In genomic region chr20:34013532-34013931, GRCh38 we compare ENCODE assay signal across 22 cellular contexts.
"Had no signal": no experiment of that assay in that cellular context is flagged by ENCODE, and none has a peak within 500 bp of the region (broad histone marks: within the 10 kb centered on the region; RNA-seq: fewer than 3 reads in every experiment).

No MANE protein-coding gene starts in this region.

- H3K4me1 ChIP-seq: prostate gland had no signal

- H3K27me3 ChIP-seq: dorsolateral prefrontal cortex, foreskin keratinocyte, neural progenitor cell, right atrium auricular region, tibial artery had no signal

- H3K27me3 Mint-ChIP-seq: activated naive CD8-positive, alpha-beta T cell treated with anti-CD3 and anti-CD28 coated beads, Interleukin-2, amount 50 U/mL, for 24 hours; brain; T-cell had no signal

- H3K4me3 ChIP-seq: dorsolateral prefrontal cortex, neural progenitor cell, prostate gland, right atrium auricular region, tibial artery had no signal

- DNase-seq: activated CD4-positive, alpha-beta T cell treated with anti-CD3 and anti-CD28 coated beads for 1 hour; activated CD8-positive, alpha-beta memory T cell treated with anti-CD3 and anti-CD28 coated beads for 24 hours; activated CD8-positive, alpha-beta memory T cell treated with anti-CD3 and anti-CD28 coated beads, Interleukin-2, amount 50 U/mL, for 48 hours; activated naive CD4-positive, alpha-beta T cell treated with anti-CD3 and anti-CD28 coated beads for 36 hours; activated naive CD8-positive, alpha-beta T cell treated with anti-CD3 and anti-CD28 coated beads, Interleukin-2, amount 50 U/mL, for 24 hours; anterior cingulate cortex; caudate nucleus; dorsolateral prefrontal cortex; foreskin keratinocyte; hypothalamus; stimulated activated CD4-positive, alpha-beta T cell treated with anti-CD3 and anti-CD28 coated beads, Interleukin-2, amount 100 ng/mL, for 24 hours; stimulated activated naive CD4-positive, alpha-beta T cell treated with Interleukin-2 at 50 U/mL for 16 hours; T-cell; T-helper 9 cell; tibial artery had no signal

- H3K9me3 ChIP-seq: prostate gland, right atrium auricular region, tibial artery had no signal

- H3K9me3 Mint-ChIP-seq: activated naive CD4-positive, alpha-beta T cell treated with anti-CD3 and anti-CD28 coated beads for 36 hours; activated naive CD8-positive, alpha-beta T cell treated with anti-CD3 and anti-CD28 coated beads, Interleukin-2, amount 50 U/mL, for 24 hours; brain; T-cell had no signal

- H3K4me3 Mint-ChIP-seq: activated naive CD4-positive, alpha-beta T cell treated with anti-CD3 and anti-CD28 coated beads for 36 hours; activated naive CD8-positive, alpha-beta T cell treated with anti-CD3 and anti-CD28 coated beads, Interleukin-2, amount 50 U/mL, for 24 hours; brain; neural progenitor cell had no signal

- ATAC-seq: activated naive CD8-positive, alpha-beta T cell treated with anti-CD3 and anti-CD28 coated beads, Interleukin-2, amount 50 U/mL, for 24 hours; foreskin keratinocyte; left lobe of liver; T-cell had no signal

- H3K27ac Mint-ChIP-seq: activated naive CD4-positive, alpha-beta T cell treated with anti-CD3 and anti-CD28 coated beads for 36 hours; brain; neural progenitor cell had no signal

- H3K36me3 ChIP-seq: neural progenitor cell, prostate gland, right atrium auricular region, tibial artery had no signal

- H3K36me3 Mint-ChIP-seq: T-cell had no signal

- H3K27ac ChIP-seq: dorsolateral prefrontal cortex, epithelial cell of prostate, foreskin keratinocyte, neural progenitor cell, prostate gland, right atrium auricular region, VCaP had no signal
